10 cellular contexts compared by ENCODE assay signal in genomic region chr11:117218133-117218915, GRCh38. TPM values are rescaled to one million over a fixed set of nuclear protein-coding genes. Genes with fewer than 3 reads are reported as not detected.
DNase-seq lines count a peak whose midpoint lies in the region; TF ChIP-seq lines count a peak whose summit lies in the region.
"Had no signal": no experiment of that assay in that cellular context is flagged by ENCODE, and none has a peak within 500 bp of the region (broad histone marks: within the 10 kb centered on the region; RNA-seq: fewer than 3 reads in every experiment).

No MANE protein-coding gene starts in this region.

- peak; percentile 9 for DNase-seq in Karpas-422
- DNase-seq in chondrocyte (ENCODE audit: low spot score) = no peak
- DNase-seq in left kidney (ENCODE audit: low read depth, low spot score) = peak; percentile 57
- DNase-seq in SKM-1 treated with dmso at 0.1 percent for 144 hours (lab: John Stamatoyannopoulos, UW; ENCODE audit: unreplicated experiment) = no peak
- no peak for DNase-seq in DMS 273 treated with DMSO at 0.1 percent for 48 hours (lab: John Stamatoyannopoulos, UW)
- DNase-seq in T1000 (lab: John Stamatoyannopoulos, UW) = no peak
- DNase-seq in NCI-H748 treated with DMSO at 0.1 percent for 48 hours (lab: John Stamatoyannopoulos, UW) = no peak
- DNase-seq: activated CD8-positive, alpha-beta memory T cell treated with anti-CD3 and anti-CD28 coated beads, Interleukin-2, amount 10 ng/mL, durations not matched to agents 7 days and 5 days; NCI-H1092 treated with DMSO at 0.1 percent for 48 hours had no signal

- H3K4me1 ChIP-seq in Karpas-422 (ENCODE audit: low read length) = no peaks in the 10 kb centered on the region
- H3K4me1 ChIP-seq in skeletal muscle satellite cell (ENCODE audit: control insufficient read depth, insufficient read depth, low read length) = peaks cover 59% of the 10 kb centered on the region

- H3K9me3 ChIP-seq in Karpas-422 (ENCODE audit: low read length) = no peaks in the 10 kb centered on the region
- no peaks in the 10 kb centered on the region for H3K9me3 ChIP-seq in skeletal muscle satellite cell (replicated peaks; ENCODE audit: low read length)

- H3K36me3 Mint-ChIP-seq in chondrocyte (ENCODE audit: low read depth) = peaks cover 24% of the 10 kb centered on the region

- no peak overlapping the region for H2AFZ ChIP-seq in Karpas-422 (ENCODE audit: low read length)

- no peak overlapping the region for H3K27ac ChIP-seq in Karpas-422 (ENCODE audit: low read length)

- H3K4me3 Mint-ChIP-seq in chondrocyte (ENCODE audit: unreplicated experiment) = peak overlapping the region; percentile 41
- H3K4me3 Mint-ChIP-seq: activated CD8-positive, alpha-beta memory T cell treated with anti-CD3 and anti-CD28 coated beads, Interleukin-2, amount 10 ng/mL, durations not matched to agents 7 days and 5 days had no signal

- H3K4me1 Mint-ChIP-seq in chondrocyte (ENCODE audit: low read depth) = peaks cover 62% of the 10 kb centered on the region

- H3K27me3 ChIP-seq in Karpas-422 (ENCODE audit: low read length) = no peaks in the 10 kb centered on the region
- H3K27me3 ChIP-seq in skeletal muscle satellite cell (ENCODE audit: control insufficient read depth, insufficient read depth, low read length) = no peaks in the 10 kb centered on the region

- TF ChIP-seq CTCF in chondrocyte (IDR thresholded peaks at IDR 0.05) = no peak

- no peaks in the 10 kb centered on the region for H3K79me2 ChIP-seq in Karpas-422 (ENCODE audit: low read length)

- no peak overlapping the region for H3K9ac ChIP-seq in Karpas-422 (ENCODE audit: low read length)
- peak overlapping the region; percentile 16 for H3K9ac ChIP-seq in skeletal muscle satellite cell (ENCODE audit: low read depth, low read length)

- no peaks in the 10 kb centered on the region for H4K20me1 ChIP-seq in Karpas-422 (ENCODE audit: insufficient read depth, low read depth, low read length)

- H3K36me3 ChIP-seq in Karpas-422 (ENCODE audit: insufficient read depth, low read length) (no peaks in the 10 kb centered on the region), skeletal muscle satellite cell (ENCODE audit: insufficient read depth, low read length) (peaks cover 43% of the 10 kb centered on the region)

- no peaks in the 10 kb centered on the region for H3K9me3 Mint-ChIP-seq in chondrocyte (ENCODE audit: low read depth)

- H3K9me2 ChIP-seq in Karpas-422 (replicated peaks; ENCODE audit: insufficient read depth, low read length) = no peaks in the 10 kb centered on the region

- no peak overlapping the region for H3K4me3 ChIP-seq in Karpas-422 (ENCODE audit: low read length)
- no peak overlapping the region for H3K4me3 ChIP-seq in skeletal muscle satellite cell (ENCODE audit: low read length)

- peak overlapping the region; percentile 95 for H3K27ac Mint-ChIP-seq in chondrocyte (ENCODE audit: unreplicated experiment)
- H3K27ac Mint-ChIP-seq: activated CD8-positive, alpha-beta memory T cell treated with anti-CD3 and anti-CD28 coated beads, Interleukin-2, amount 10 ng/mL, durations not matched to agents 7 days and 5 days had no signal

- H3K4me2 ChIP-seq in Karpas-422 (ENCODE audit: low read depth, low read length, poor library complexity, severe bottlenecking) (no peak overlapping the region), skeletal muscle satellite cell (ENCODE audit: low read length) (peak overlapping the region; percentile 29)

- no peaks in the 10 kb centered on the region for H3K27me3 Mint-ChIP-seq in chondrocyte (ENCODE audit: low read depth)
- H3K27me3 Mint-ChIP-seq: activated CD8-positive, alpha-beta memory T cell treated with anti-CD3 and anti-CD28 coated beads, Interleukin-2, amount 10 ng/mL, durations not matched to agents 7 days and 5 days had no signal

RNA-seq across cellular contexts. Expression of gene PCSK7, which starts 13.5 kb away (rescaled TPM):
- 14.3 and 33.7 TPM in 2 replicates for total RNA-seq in Karpas-422 (2014; rRNA removed; shearing (Covaris generic); ENCODE audit: low replicate concordance)
- total RNA-seq in chondrocyte = 42.8 to 71.0 TPM (median 43.0 TPM) in 3 replicates
- total RNA-seq in skeletal muscle satellite cell (2012; rRNA removed) = 48.7 and 52.6 TPM in 2 replicates

RNA-seq across cellular contexts. Expression of gene RNF214, which starts 14.1 kb away (rescaled TPM):
- total RNA-seq in Karpas-422 (2014; rRNA removed; shearing (Covaris generic); ENCODE audit: low replicate concordance) = 7.0 and 10.1 TPM in 2 replicates
- total RNA-seq in chondrocyte = 21.8 to 26.1 TPM (median 24.7 TPM) in 3 replicates
- total RNA-seq in skeletal muscle satellite cell (2012; rRNA removed) = 6.6 and 7.4 TPM in 2 replicates

RNA-seq across cellular contexts. Expression of gene TAGLN, which starts 19.2 kb away (rescaled TPM):
- total RNA-seq in Karpas-422 (2014; rRNA removed; shearing (Covaris generic); ENCODE audit: low replicate concordance) = 3.3 TPM in 2 replicates
- total RNA-seq in chondrocyte = 854 to 4,666 TPM (median 4,556 TPM) in 3 replicates
- 22.3 and 325 TPM in 2 replicates for total RNA-seq in skeletal muscle satellite cell (2012; rRNA removed)

RNA-seq across cellular contexts. Expression of gene SIDT2, which starts 39.8 kb away (rescaled TPM):
- 18.6 and 30.6 TPM in 2 replicates for total RNA-seq in Karpas-422 (2014; rRNA removed; shearing (Covaris generic); ENCODE audit: low replicate concordance)
- total RNA-seq in chondrocyte = 32.4 to 42.5 TPM (median 38.8 TPM) in 3 replicates
- total RNA-seq in skeletal muscle satellite cell (2012; rRNA removed) = 7.4 and 9.2 TPM in 2 replicates

Comparison
In these comparisons a context has a peak if more than half of its experiments do, and no peak if none do; other contexts are left out.
1. DNase-seq: peak in Karpas-422 (single experiment) and left kidney (single experiment); none in chondrocyte (single experiment), SKM-1 treated with dmso at 0.1 percent for 144 hours (single experiment), DMS 273 treated with DMSO at 0.1 percent for 48 hours (single experiment), T1000 (single experiment) and NCI-H748 treated with DMSO at 0.1 percent for 48 hours (single experiment).
2. RNA of gene TAGLN, which starts 19.2 kb away (total RNA-seq): 854 to 4,666 TPM in chondrocyte; 3.3 TPM in Karpas-422; every median in the first group is over 100 times any median in the second.